In genomic region chr12:102618197-102618897, GRCh38 we compare ENCODE assay signal across 21 cellular contexts.
"Had no signal": no experiment of that assay in that cellular context is flagged by ENCODE, and none has a peak within 500 bp of the region (broad histone marks: within the 10 kb centered on the region; RNA-seq: fewer than 3 reads in every experiment).

No MANE protein-coding gene starts in this region.

- H3K9me3 Mint-ChIP-seq: activated CD8-positive, alpha-beta T cell treated with anti-CD3 and anti-CD28 coated beads for 36 hours; activated naive CD8-positive, alpha-beta T cell treated with anti-CD3 and anti-CD28 coated beads, Interleukin-2, amount 10 ng/mL, durations not matched to agents 7 days and 5 days; activated T-helper 2 cell treated with anti-CD3 and anti-CD28 coated beads, Interferon-gamma antibody, Interleukin-2, Interleukin-4, amounts not matched to agents 10 μg/mL and 5 μg/mL and 100 μg/mL, durations not matched to agents 14 hours and 24 hours and 36 hours; T-helper 1 cell treated with Interleukin-12 subunit alpha and Interleukin-12 subunit beta and Interleukin-4 antibody, amounts not matched to agents 30 μg/mL and 1 μg/mL, for 36 hours had no signal

- DNase-seq: activated CD4-positive, alpha-beta T cell treated with anti-CD3 and anti-CD28 coated beads for 4 hours; activated CD8-positive, alpha-beta memory T cell treated with anti-CD3 and anti-CD28 coated beads, Interleukin-2, amount 50 U/mL, for 4 hours; activated CD8-positive, alpha-beta T cell treated with anti-CD3 and anti-CD28 coated beads for 36 hours; activated naive CD4-positive, alpha-beta T cell treated with anti-CD3 and anti-CD28 coated beads, Interleukin-2, amount 50 U/mL, for 16 hours; activated naive CD8-positive, alpha-beta T cell treated with anti-CD3 and anti-CD28 coated beads, Interleukin-2, amount 10 ng/mL, durations not matched to agents 7 days and 5 days; activated T-cell treated with anti-CD3 and anti-CD28 coated beads, Interleukin-2, amount 50 U/mL, for 72 hours; adrenal gland; anterior cingulate cortex; caudate nucleus; MG63; NCI-H1105; NCI-H1436; NCI-H1694 treated with DMSO at 0.1 percent for 48 hours; NCI-H2029 treated with DMSO at 0.1 percent for 48 hours; NCI-H345; NCI-H510A; SHP77 treated with DMSO at 0.1 percent for 48 hours had no signal

- H3K4me1 Mint-ChIP-seq: activated naive CD8-positive, alpha-beta T cell treated with anti-CD3 and anti-CD28 coated beads, Interleukin-2, amount 10 ng/mL, durations not matched to agents 7 days and 5 days had no signal

- H3K4me1 ChIP-seq: adrenal gland had no signal

- ATAC-seq: activated CD4-positive, CD25-positive, alpha-beta regulatory T cell treated with anti-CD3 and anti-CD28 coated beads, Interleukin-2, amount 50 U/mL, for 24 hours; activated CD8-positive, alpha-beta T cell treated with anti-CD3 and anti-CD28 coated beads for 36 hours; activated T-cell treated with anti-CD3 and anti-CD28 coated beads, Interleukin-2, amount 50 U/mL, for 72 hours had no signal

- H3K36me3 Mint-ChIP-seq: activated naive CD8-positive, alpha-beta T cell treated with anti-CD3 and anti-CD28 coated beads, Interleukin-2, amount 10 ng/mL, durations not matched to agents 7 days and 5 days had no signal

- H3K27ac Mint-ChIP-seq: activated CD8-positive, alpha-beta T cell treated with anti-CD3 and anti-CD28 coated beads for 36 hours; activated naive CD8-positive, alpha-beta T cell treated with anti-CD3 and anti-CD28 coated beads, Interleukin-2, amount 10 ng/mL, durations not matched to agents 7 days and 5 days; activated T-cell treated with anti-CD3 and anti-CD28 coated beads, Interleukin-2, amount 50 U/mL, for 72 hours; activated T-helper 2 cell treated with anti-CD3 and anti-CD28 coated beads, Interferon-gamma antibody, Interleukin-2, Interleukin-4, amounts not matched to agents 10 μg/mL and 5 μg/mL and 100 μg/mL, durations not matched to agents 14 hours and 24 hours and 36 hours; T-helper 1 cell treated with Interleukin-12 subunit alpha and Interleukin-12 subunit beta and Interleukin-4 antibody, amounts not matched to agents 30 μg/mL and 1 μg/mL, for 36 hours had no signal

- H3K4me3 Mint-ChIP-seq: activated CD8-positive, alpha-beta T cell treated with anti-CD3 and anti-CD28 coated beads for 36 hours; activated naive CD8-positive, alpha-beta T cell treated with anti-CD3 and anti-CD28 coated beads, Interleukin-2, amount 10 ng/mL, durations not matched to agents 7 days and 5 days; activated T-cell treated with anti-CD3 and anti-CD28 coated beads, Interleukin-2, amount 50 U/mL, for 72 hours; T-helper 1 cell treated with Interleukin-12 subunit alpha and Interleukin-12 subunit beta and Interleukin-4 antibody, amounts not matched to agents 30 μg/mL and 1 μg/mL, for 36 hours had no signal

- H3K4me3 ChIP-seq: adrenal gland, MG63 had no signal

- H3K36me3 ChIP-seq: adrenal gland, MG63 had no signal

- H3K27ac ChIP-seq: adrenal gland, KMS-11 had no signal

- H3K9ac ChIP-seq: KMS-11 had no signal

- H3K27me3 ChIP-seq: adrenal gland, MG63 had no signal

- H3K27me3 Mint-ChIP-seq: activated naive CD8-positive, alpha-beta T cell treated with anti-CD3 and anti-CD28 coated beads, Interleukin-2, amount 10 ng/mL, durations not matched to agents 7 days and 5 days had no signal

- H3K9me3 ChIP-seq: adrenal gland, MG63 had no signal
